Comparison of ENCODE assay signal across 8 cellular contexts in genomic region chr1:234969630-234970370, GRCh38.
DNase-seq lines count a peak whose midpoint lies in the region; ATAC-seq and TF ChIP-seq lines count a peak whose summit lies in the region.

No MANE protein-coding gene starts in this region.

- H3K4me3 Mint-ChIP-seq in activated CD4-positive, alpha-beta T cell treated with anti-CD3 and anti-CD28 coated beads, Interleukin-2, amount 10 ng/mL, durations not matched to agents 24 days and 14 days = no peak overlapping the region

- H3K27me3 ChIP-seq in Panc1 (ENCODE audit: control insufficient read depth, insufficient read depth, low read length) (no peaks in the 10 kb centered on the region), mucosa of stomach (ENCODE audit: control insufficient read depth, insufficient read depth, low read length) (no peaks in the 10 kb centered on the region), vagina (no peaks in the 10 kb centered on the region)

- intact Hi-C loops in activated CD4-positive, alpha-beta T cell treated with anti-CD3 and anti-CD28 coated beads, Interleukin-2, amount 10 ng/mL, durations not matched to agents 24 days and 14 days (cut with micrococcal nuclease) = loop anchor here (1.0 to 2.0 kb wide), 2 partner anchors 9 to 41 kb away; no protein-coding TSS in a partner anchor
- intact Hi-C loops in Panc1 (cut with micrococcal nuclease; ENCODE audit: unreplicated experiment) = no loop called here
- intact Hi-C loops in vagina (cut with DNase I) = loop anchor here (5.0 to 10.0 kb wide), 3 partner anchors 45 to 475 kb away; no protein-coding TSS in a partner anchor

- H3K9me3 Mint-ChIP-seq in activated CD4-positive, alpha-beta T cell treated with anti-CD3 and anti-CD28 coated beads, Interleukin-2, amount 10 ng/mL, durations not matched to agents 24 days and 14 days = no peaks in the 10 kb centered on the region

- BruUV-seq in Panc1 (replicated peaks; lab: Mats Ljungman, UMichigan) = no TSS peak

- H3K36me3 ChIP-seq in Panc1 (ENCODE audit: control insufficient read depth, insufficient read depth, low read length) (no peaks in the 10 kb centered on the region), mucosa of stomach (ENCODE audit: control insufficient read depth, insufficient read depth, low read length) (no peaks in the 10 kb centered on the region), vagina (no peaks in the 10 kb centered on the region)

- H3K27ac ChIP-seq in Panc1 (ENCODE audit: low read length) (peak overlapping the region; percentile 100), vagina (peak overlapping the region; percentile 89)

- TF ChIP-seq CTCF in Panc1 (IDR thresholded peaks at IDR 0.05) = no peak
- TF ChIP-seq CTCF in epithelial cell of proximal tubule (conservative IDR thresholded peaks at IDR 0.05; ENCODE audit: low read depth, low read length) = no peak
- TF ChIP-seq CTCF in vagina (IDR thresholded peaks at IDR 0.05) = no peak

- peak; percentile 50 for ATAC-seq in Panc1
- ATAC-seq in GM18519 (IDR thresholded peaks at IDR 0.05; ENCODE audit: low FRiP score, unreplicated experiment) = no peak

- in situ Hi-C loops in Panc1 (cut with HindIII; ENCODE audit: low pct_unique_long_range_greater_than_20kb, low sequenced_read_pairs) = loop anchor here (25.0 kb wide), 1 partner anchor 357 kb away; the partner anchor contains the start of gene IRF2BP2

- CTCF ChIA-PET in Panc1 (lab: Charles Lee) = interaction anchor here (0.6 kb wide), 2 partner anchors 44 to 117 kb away, joined by 3 to 4 read pairs; no protein-coding TSS in a partner anchor

- peak overlapping the region; percentile 79 for H3K27ac Mint-ChIP-seq in activated CD4-positive, alpha-beta T cell treated with anti-CD3 and anti-CD28 coated beads, Interleukin-2, amount 10 ng/mL, durations not matched to agents 24 days and 14 days

- no peak for TF ChIP-seq POLR2A in vagina (IDR thresholded peaks at IDR 0.05)

- no peak overlapping the region for H3K4me3 ChIP-seq in Panc1 (ENCODE audit: low read depth in 2 of 2, low read length in 2 of 2)
- peak overlapping the region; percentile 23 for H3K4me3 ChIP-seq in epithelial cell of proximal tubule (ENCODE audit: low read depth, low read length)
- H3K4me3 ChIP-seq in mucosa of stomach (ENCODE audit: low read length) = peak overlapping the region; percentile 14
- H3K4me3 ChIP-seq in vagina = peak overlapping the region; percentile 22 to 33

- peak overlapping the region; percentile 66 for H3K9ac ChIP-seq in mucosa of stomach (ENCODE audit: low read length)

- H3K27me3 Mint-ChIP-seq in activated CD4-positive, alpha-beta T cell treated with anti-CD3 and anti-CD28 coated beads, Interleukin-2, amount 10 ng/mL, durations not matched to agents 24 days and 14 days = no peaks in the 10 kb centered on the region

- H3K9me3 ChIP-seq in Panc1 (ENCODE audit: control insufficient read depth, insufficient read depth, low read depth, low read length) (no peaks in the 10 kb centered on the region), mucosa of stomach (ENCODE audit: control insufficient read depth, low read length) (no peaks in the 10 kb centered on the region), vagina (no peaks in the 10 kb centered on the region)

- peaks cover 6% of the 10 kb centered on the region for H3K36me3 Mint-ChIP-seq in activated CD4-positive, alpha-beta T cell treated with anti-CD3 and anti-CD28 coated beads, Interleukin-2, amount 10 ng/mL, durations not matched to agents 24 days and 14 days (ENCODE audit: low read depth)

- H3K4me1 Mint-ChIP-seq in activated CD4-positive, alpha-beta T cell treated with anti-CD3 and anti-CD28 coated beads, Interleukin-2, amount 10 ng/mL, durations not matched to agents 24 days and 14 days = peaks cover 59% of the 10 kb centered on the region

- POLR2A ChIA-PET in Panc1 (lab: Charles Lee) = no interaction called here

- DNase-seq in activated CD4-positive, alpha-beta T cell treated with anti-CD3 and anti-CD28 coated beads, Interleukin-2, amount 10 ng/mL, durations not matched to agents 24 days and 14 days = peak; percentile 68
- no peak for DNase-seq in activated CD4-positive, alpha-beta T cell treated with anti-CD3 and anti-CD28 coated beads for 1 hour
- DNase-seq in Panc1 (ENCODE audit: low read depth, low spot score) (no peak), epithelial cell of proximal tubule (ENCODE audit: low read depth) (no peak), vagina (ENCODE audit: extremely low spot score in 2 of 2) (peak in 1 of 2 donors; percentile 89), GM19240 (ENCODE audit: insufficient read length, low spot score) (no peak)

- H3K4me1 ChIP-seq in Panc1 (ENCODE audit: control insufficient read depth, insufficient read depth, low read length) = peaks cover 64% of the 10 kb centered on the region
- peaks cover 62% of the 10 kb centered on the region for H3K4me1 ChIP-seq in mucosa of stomach (ENCODE audit: control insufficient read depth, insufficient read depth, low read length)
- H3K4me1 ChIP-seq in vagina = peaks cover 44% of the 10 kb centered on the region

Comparison
In these comparisons a context has a peak if more than half of its experiments do, and no peak if none do; other contexts are left out.
1. H3K4me3 ChIP-seq: peak in epithelial cell of proximal tubule (single experiment), mucosa of stomach (single experiment) and vagina (2 of 2); none in Panc1 (0 of 2).